ENCODE assay signal across 11 cellular contexts in the genomic region with DNA sequence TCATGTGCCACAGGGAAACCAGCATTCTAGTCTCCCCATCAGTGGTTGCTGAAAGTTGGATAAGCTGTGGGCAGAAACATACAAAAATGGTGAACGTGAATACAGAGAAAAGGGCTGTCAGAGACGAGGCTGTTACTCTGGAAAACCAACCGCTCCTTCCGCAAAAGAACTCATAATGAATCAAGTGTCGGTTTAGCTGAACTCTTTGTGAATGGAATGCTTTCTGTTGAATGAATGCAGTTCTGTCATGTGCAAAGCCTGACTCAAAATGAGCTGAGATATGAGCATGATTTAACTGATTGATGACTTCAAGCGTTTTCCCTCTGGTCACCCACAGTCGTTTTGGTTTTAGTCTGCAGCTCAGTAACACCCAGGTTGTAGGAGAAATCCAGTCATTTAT.
A peak's percentile ranks its signal among the peaks of the same experiment; 100 is the strongest.
DNase-seq lines count a peak whose midpoint lies in the region; ATAC-seq lines count a peak whose summit lies in the region.
"Had no signal": no experiment of that assay in that cellular context is flagged by ENCODE, and none has a peak within 500 bp of the region (broad histone marks: within the 10 kb centered on the region; RNA-seq: fewer than 3 reads in every experiment).

No MANE protein-coding gene starts in this region.

- peak; percentile 62 for DNase-seq in stimulated activated CD4-positive, alpha-beta T cell treated with anti-CD3 and anti-CD28 coated beads, Interleukin-15, amount 100 ng/mL, for 24 hours
- no peak for DNase-seq in stimulated activated CD4-positive, alpha-beta T cell treated with anti-CD3 and anti-CD28 coated beads, Interleukin-2, amount 100 ng/mL, for 48 hours
- DNase-seq in activated T-helper 2 cell treated with anti-CD3 and anti-CD28 coated beads, Interferon-gamma antibody, Interleukin-2, Interleukin-4, amounts not matched to agents 10 μg/mL and 5 μg/mL and 100 μg/mL, durations not matched to agents 14 hours and 24 hours and 36 hours (ENCODE audit: low spot score): peak; percentile 50
- no peak for DNase-seq in stimulated activated naive B cell treated with anti-CD40 and anti-IgM and Interleukin-4, amounts not matched to agents 10 μg/mL and 1 μg/mL and 100 μg/mL, for 72 hours
- DNase-seq in NCI-H1436 treated with DMSO at 0.1 percent for 48 hours (lab: John Stamatoyannopoulos, UW): no peak
- DNase-seq: left colon, NCI-H446 treated with DMSO at 0.1 percent for 48 hours, upper lobe of left lung had no signal

- intact Hi-C loops in activated T-helper 2 cell treated with anti-CD3 and anti-CD28 coated beads, Interferon-gamma antibody, Interleukin-2, Interleukin-4, amounts not matched to agents 10 μg/mL and 5 μg/mL and 100 μg/mL, durations not matched to agents 14 hours and 24 hours and 36 hours (cut with micrococcal nuclease): loop anchor here (1.0 to 10.0 kb wide), 20 partner anchors 35 to 576 kb away; a partner anchor contains a TSS

- H3K27ac Mint-ChIP-seq in activated T-helper 2 cell treated with anti-CD3 and anti-CD28 coated beads, Interferon-gamma antibody, Interleukin-2, Interleukin-4, amounts not matched to agents 10 μg/mL and 5 μg/mL and 100 μg/mL, durations not matched to agents 14 hours and 24 hours and 36 hours: peak overlapping the region; percentile 95
- H3K27ac Mint-ChIP-seq in stimulated activated naive B cell treated with anti-CD40 and anti-IgM and Interleukin-4, amounts not matched to agents 10 μg/mL and 1 μg/mL and 100 μg/mL, for 72 hours: peak overlapping the region; percentile 70

- H3K36me3 Mint-ChIP-seq in activated T-helper 2 cell treated with anti-CD3 and anti-CD28 coated beads, Interferon-gamma antibody, Interleukin-2, Interleukin-4, amounts not matched to agents 10 μg/mL and 5 μg/mL and 100 μg/mL, durations not matched to agents 14 hours and 24 hours and 36 hours (ENCODE audit: low read depth): peaks cover 31% of the 10 kb centered on the region
- H3K36me3 Mint-ChIP-seq in stimulated activated naive B cell treated with anti-CD40 and anti-IgM and Interleukin-4, amounts not matched to agents 10 μg/mL and 1 μg/mL and 100 μg/mL, for 72 hours: peaks cover 0 to 3% of the 10 kb centered on the region in 2 donors

- ATAC-seq in HG02981 (IDR thresholded peaks at IDR 0.05; ENCODE audit: unreplicated experiment): peak; percentile 34
- peak in 1 of 2 donors; percentile 13 for ATAC-seq in stimulated activated naive B cell treated with anti-CD40 and anti-IgM and Interleukin-4, amounts not matched to agents 10 μg/mL and 1 μg/mL and 100 μg/mL, for 72 hours (replicated peaks)
- ATAC-seq in esophagus mucosa: no peak
- no peak for ATAC-seq in HG03571 (IDR thresholded peaks at IDR 0.05; ENCODE audit: unreplicated experiment)
- ATAC-seq: left colon had no signal

- H3K9me3 Mint-ChIP-seq in activated T-helper 2 cell treated with anti-CD3 and anti-CD28 coated beads, Interferon-gamma antibody, Interleukin-2, Interleukin-4, amounts not matched to agents 10 μg/mL and 5 μg/mL and 100 μg/mL, durations not matched to agents 14 hours and 24 hours and 36 hours: no peaks in the 10 kb centered on the region
- no peaks in the 10 kb centered on the region for H3K9me3 Mint-ChIP-seq in stimulated activated naive B cell treated with anti-CD40 and anti-IgM and Interleukin-4, amounts not matched to agents 10 μg/mL and 1 μg/mL and 100 μg/mL, for 72 hours

- peaks cover 93% of the 10 kb centered on the region for H3K4me1 Mint-ChIP-seq in activated T-helper 2 cell treated with anti-CD3 and anti-CD28 coated beads, Interferon-gamma antibody, Interleukin-2, Interleukin-4, amounts not matched to agents 10 μg/mL and 5 μg/mL and 100 μg/mL, durations not matched to agents 14 hours and 24 hours and 36 hours (ENCODE audit: low read depth)
- H3K4me1 Mint-ChIP-seq in stimulated activated naive B cell treated with anti-CD40 and anti-IgM and Interleukin-4, amounts not matched to agents 10 μg/mL and 1 μg/mL and 100 μg/mL, for 72 hours: peaks cover 64 to 79% of the 10 kb centered on the region in 2 donors

- no peaks in the 10 kb centered on the region for H3K27me3 Mint-ChIP-seq in activated T-helper 2 cell treated with anti-CD3 and anti-CD28 coated beads, Interferon-gamma antibody, Interleukin-2, Interleukin-4, amounts not matched to agents 10 μg/mL and 5 μg/mL and 100 μg/mL, durations not matched to agents 14 hours and 24 hours and 36 hours (ENCODE audit: low read depth)
- no peaks in the 10 kb centered on the region for H3K27me3 Mint-ChIP-seq in stimulated activated naive B cell treated with anti-CD40 and anti-IgM and Interleukin-4, amounts not matched to agents 10 μg/mL and 1 μg/mL and 100 μg/mL, for 72 hours

- H3K4me3 Mint-ChIP-seq in activated T-helper 2 cell treated with anti-CD3 and anti-CD28 coated beads, Interferon-gamma antibody, Interleukin-2, Interleukin-4, amounts not matched to agents 10 μg/mL and 5 μg/mL and 100 μg/mL, durations not matched to agents 14 hours and 24 hours and 36 hours (ENCODE audit: low read depth): peak overlapping the region; percentile 50
- peak overlapping the region in 1 of 2 donors; percentile 8 for H3K4me3 Mint-ChIP-seq in stimulated activated naive B cell treated with anti-CD40 and anti-IgM and Interleukin-4, amounts not matched to agents 10 μg/mL and 1 μg/mL and 100 μg/mL, for 72 hours

Comparison
In these comparisons a context has a peak if more than half of its experiments do, and no peak if none do; other contexts are left out.
1. DNase-seq: peak in stimulated activated CD4-positive, alpha-beta T cell treated with anti-CD3 and anti-CD28 coated beads, Interleukin-15, amount 100 ng/mL, for 24 hours (single experiment) and activated T-helper 2 cell treated with anti-CD3 and anti-CD28 coated beads, Interferon-gamma antibody, Interleukin-2, Interleukin-4, amounts not matched to agents 10 μg/mL and 5 μg/mL and 100 μg/mL, durations not matched to agents 14 hours and 24 hours and 36 hours (single experiment); none in stimulated activated CD4-positive, alpha-beta T cell treated with anti-CD3 and anti-CD28 coated beads, Interleukin-2, amount 100 ng/mL, for 48 hours (0 of 2), stimulated activated naive B cell treated with anti-CD40 and anti-IgM and Interleukin-4, amounts not matched to agents 10 μg/mL and 1 μg/mL and 100 μg/mL, for 72 hours (single experiment) and NCI-H1436 treated with DMSO at 0.1 percent for 48 hours (single experiment).